ENCODE assay signal across 8 cellular contexts in the genomic region with DNA sequence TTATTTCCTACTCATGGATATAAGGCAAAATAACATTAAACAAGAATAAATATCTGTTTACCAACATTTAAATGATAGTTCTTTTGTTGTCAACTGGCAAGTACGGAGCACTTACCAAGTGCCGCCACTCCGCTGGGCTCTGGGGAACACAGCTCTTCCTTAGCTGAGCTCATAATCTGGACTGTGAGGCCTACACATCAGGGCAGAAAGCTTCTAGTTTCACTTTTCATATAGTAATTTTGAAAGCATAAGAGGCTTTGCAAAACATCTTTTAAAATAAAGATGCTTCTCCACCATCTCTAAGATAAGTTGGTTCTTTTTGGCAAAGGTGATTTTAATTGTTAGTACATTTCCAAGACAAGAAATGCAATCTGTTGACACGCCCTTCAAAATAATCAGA.
DNase-seq lines count a peak whose midpoint lies in the region; ATAC-seq and TF ChIP-seq lines count a peak whose summit lies in the region.

No MANE protein-coding gene starts in this region.

- in situ Hi-C loops in KBM-7 (cut with MboI; ENCODE audit: low pct_unique_long_range_greater_than_20kb, low sequenced_read_pairs) = no loop called here

- H3K27ac Mint-ChIP-seq in T-helper 1 cell treated with Interleukin-12 subunit alpha and Interleukin-12 subunit beta and Interleukin-4 antibody, amounts not matched to agents 30 μg/mL and 1 μg/mL, for 36 hours = peak overlapping the region; percentile 97

- H3K4me3 Mint-ChIP-seq in T-helper 1 cell treated with Interleukin-12 subunit alpha and Interleukin-12 subunit beta and Interleukin-4 antibody, amounts not matched to agents 30 μg/mL and 1 μg/mL, for 36 hours = peak overlapping the region; percentile 81

- H3K4me1 ChIP-seq in mucosa of descending colon (ENCODE audit: low read depth) (peaks cover 12% of the 10 kb centered on the region), thoracic aorta (ENCODE audit: control insufficient read depth in 1 of 2, low read depth in 2 of 2) (peaks cover 15 to 25% of the 10 kb centered on the region in 2 donors)

- no peaks in the 10 kb centered on the region for H3K9me3 ChIP-seq in mucosa of descending colon
- H3K9me3 ChIP-seq in thoracic aorta = no peaks in the 10 kb centered on the region

- H3K4me3 ChIP-seq in mucosa of descending colon = no peak overlapping the region
- peak overlapping the region; percentile 68 for H3K4me3 ChIP-seq in thoracic aorta

- peak overlapping the region; percentile 74 to 78 for H3K27ac ChIP-seq in thoracic aorta

- no peaks in the 10 kb centered on the region for H3K27me3 ChIP-seq in thoracic aorta (replicated peaks; ENCODE audit: insufficient read depth)

- peaks cover 40% of the 10 kb centered on the region for H3K4me1 Mint-ChIP-seq in T-helper 1 cell treated with Interleukin-12 subunit alpha and Interleukin-12 subunit beta and Interleukin-4 antibody, amounts not matched to agents 30 μg/mL and 1 μg/mL, for 36 hours (ENCODE audit: low read depth)

- H3K36me3 ChIP-seq in mucosa of descending colon (ENCODE audit: low read depth) (no peaks in the 10 kb centered on the region), thoracic aorta (no peaks in the 10 kb centered on the region)

- intact Hi-C loops in mucosa of descending colon (cut with DNase I, micrococcal nuclease) = no loop called here

- TF ChIP-seq CTCF in mucosa of descending colon (IDR thresholded peaks at IDR 0.05) (no peak), thoracic aorta (IDR thresholded peaks at IDR 0.05) (no peak)

- no peaks in the 10 kb centered on the region for H3K27me3 Mint-ChIP-seq in T-helper 1 cell treated with Interleukin-12 subunit alpha and Interleukin-12 subunit beta and Interleukin-4 antibody, amounts not matched to agents 30 μg/mL and 1 μg/mL, for 36 hours (ENCODE audit: low read depth)

- ATAC-seq in GM18858 (IDR thresholded peaks at IDR 0.05; ENCODE audit: unreplicated experiment) = peak; percentile 46
- ATAC-seq in HG02798 (IDR thresholded peaks at IDR 0.05; ENCODE audit: poor library complexity, unreplicated experiment) = peak; percentile 62
- peak; percentile 83 for ATAC-seq in mucosa of descending colon
- ATAC-seq in thoracic aorta (ENCODE audit: insufficient number of reproducible peaks, low FRiP score, low read depth) = peak; percentile 62

- DNase-seq in cerebellar cortex (ENCODE audit: low spot score) = peak; percentile 19
- DNase-seq in mucosa of descending colon = peak; percentile 49 to 63 (median 54)
- no peak for DNase-seq in thoracic aorta (ENCODE audit: low spot score)
- no peak for DNase-seq in KBM-7
- DNase-seq in NCI-H748 treated with DMSO at 0.1 percent for 48 hours (lab: John Stamatoyannopoulos, UW) = no peak

- no peaks in the 10 kb centered on the region for H3K9me3 Mint-ChIP-seq in T-helper 1 cell treated with Interleukin-12 subunit alpha and Interleukin-12 subunit beta and Interleukin-4 antibody, amounts not matched to agents 30 μg/mL and 1 μg/mL, for 36 hours

- peaks cover 4% of the 10 kb centered on the region for H3K36me3 Mint-ChIP-seq in T-helper 1 cell treated with Interleukin-12 subunit alpha and Interleukin-12 subunit beta and Interleukin-4 antibody, amounts not matched to agents 30 μg/mL and 1 μg/mL, for 36 hours (ENCODE audit: low read depth)

Comparison
In these comparisons a context has a peak if more than half of its experiments do, and no peak if none do; other contexts are left out.
1. DNase-seq: peak in cerebellar cortex (single experiment) and mucosa of descending colon (3 of 3); none in thoracic aorta (single experiment), KBM-7 (single experiment) and NCI-H748 treated with DMSO at 0.1 percent for 48 hours (single experiment).
2. Peak in every context shown above with its lines, with median percentiles within 50 percentile points of each other: ATAC-seq.